8 cellular contexts compared by ENCODE assay signal in the genomic region with DNA sequence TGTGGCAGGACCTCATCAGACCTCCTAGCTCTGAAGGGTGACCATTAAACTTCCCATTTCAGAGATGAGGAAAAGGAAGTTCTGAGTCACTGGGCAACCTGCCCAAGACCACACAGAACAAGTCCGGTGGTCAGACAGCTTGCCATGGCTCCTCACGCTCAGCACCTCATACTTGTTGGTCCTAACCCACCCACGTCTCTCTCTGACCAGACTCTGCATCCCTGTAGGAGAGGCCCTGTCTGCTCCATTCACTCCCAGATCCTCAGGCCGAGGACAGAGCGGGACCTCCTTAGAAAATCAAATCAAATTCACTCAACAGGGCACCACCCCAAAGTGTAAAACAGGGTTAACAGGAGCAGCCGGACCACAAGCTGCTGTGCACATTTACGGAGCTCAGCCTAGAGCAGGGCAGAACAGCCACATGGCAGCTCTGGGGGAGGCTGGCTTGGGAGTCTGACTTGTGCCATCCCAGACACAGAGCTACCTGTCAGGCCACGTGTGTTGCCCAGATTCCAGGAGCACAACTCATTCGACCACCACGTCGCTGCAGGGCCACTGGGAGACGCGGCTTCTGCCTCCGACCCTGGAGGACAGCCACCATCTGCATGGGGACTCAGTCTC. TPM values are rescaled to one million over a fixed set of nuclear protein-coding genes. Genes with fewer than 3 reads are reported as not detected.
DNase-seq lines count a peak whose midpoint lies in the region; TF ChIP-seq lines count a peak whose summit lies in the region.

No MANE protein-coding gene starts in this region.

- no peak overlapping the region for H3K27ac Mint-ChIP-seq in activated CD4-positive, alpha-beta memory T cell treated with anti-CD3 and anti-CD28 coated beads for 36 hours

- DNase-seq in A673 (ENCODE audit: low spot score), result no peak
- DNase-seq in HPDE6-E6E7 (ENCODE audit: extremely low spot score), result peak; percentile 57
- no peak for DNase-seq in activated CD4-positive, alpha-beta memory T cell treated with anti-CD3 and anti-CD28 coated beads for 36 hours
- DNase-seq in glomerular visceral epithelial cell (ENCODE audit: extremely low spot score), result peak; percentile 88
- DNase-seq in pons (ENCODE audit: low spot score), result peak; percentile 78
- DNase-seq in NCI-H2081 (lab: John Stamatoyannopoulos, UW), result no peak
- no peak for DNase-seq in NCI-H1105 (lab: John Stamatoyannopoulos, UW)
- no peak for DNase-seq in COLO829 (ENCODE audit: low spot score)

- H3K9me3 ChIP-seq in A673 (ENCODE audit: low read depth, low read length, poor library complexity, severe bottlenecking), result no peaks in the 10 kb centered on the region

- POLR2A ChIA-PET in A673 (lab: Charles Lee; ENCODE audit: low non-redundant PET), result interaction anchor here (0.6 kb wide), 1 partner anchor 11 kb away, joined by 3 read pairs; no protein-coding TSS in a partner anchor
- POLR2A ChIA-PET in activated CD4-positive, alpha-beta memory T cell treated with anti-CD3 and anti-CD28 coated beads for 36 hours (lab: Charles Lee), result interaction anchor here (0.5 to 1.0 kb wide), 2 partner anchors 40 to 145 kb away, joined by 3 read pairs; no protein-coding TSS in a partner anchor

- peaks cover 4% of the 10 kb centered on the region for H3K36me3 ChIP-seq in A673 (ENCODE audit: insufficient read depth, low read length, poor library complexity, severe bottlenecking)

- peak overlapping the region; percentile 83 for H3K4me3 ChIP-seq in A673 (ENCODE audit: low read depth, low read length, poor library complexity, severe bottlenecking)

- CTCF ChIA-PET in A673 (lab: Charles Lee), result interaction anchor here (1.1 kb wide), 2 partner anchors 119 to 164 kb away, joined by 3 read pairs; no protein-coding TSS in a partner anchor
- CTCF ChIA-PET in activated CD4-positive, alpha-beta memory T cell treated with anti-CD3 and anti-CD28 coated beads for 36 hours (lab: Charles Lee), result interaction anchor here (0.8 to 2.1 kb wide), 4 partner anchors 28 to 168 kb away, joined by 3 to 5 read pairs (median 4); no protein-coding TSS in a partner anchor

- peak overlapping the region; percentile 76 for H3K4me3 Mint-ChIP-seq in activated CD4-positive, alpha-beta memory T cell treated with anti-CD3 and anti-CD28 coated beads for 36 hours

- intact Hi-C loops in A673 (cut with micrococcal nuclease; ENCODE audit: unreplicated experiment), result no loop called here
- intact Hi-C loops in activated CD4-positive, alpha-beta memory T cell treated with anti-CD3 and anti-CD28 coated beads for 36 hours (cut with micrococcal nuclease), result no loop called here

- H3K9me3 Mint-ChIP-seq in activated CD4-positive, alpha-beta memory T cell treated with anti-CD3 and anti-CD28 coated beads for 36 hours, result no peaks in the 10 kb centered on the region

- H3K4me1 ChIP-seq in A673 (ENCODE audit: insufficient read depth, low read length, poor library complexity, severe bottlenecking), result peaks cover 26% of the 10 kb centered on the region

- peak overlapping the region; percentile 83 for H3K27ac ChIP-seq in A673 (ENCODE audit: low read depth, low read length, poor library complexity, severe bottlenecking)

- no TSS peak for BruUV-seq in A673 (replicated peaks; lab: Mats Ljungman, UMichigan)

- H3K4me1 Mint-ChIP-seq in activated CD4-positive, alpha-beta memory T cell treated with anti-CD3 and anti-CD28 coated beads for 36 hours (ENCODE audit: low read depth), result peaks cover 63% of the 10 kb centered on the region

- H3K27me3 ChIP-seq in A673 (replicated peaks; ENCODE audit: insufficient read depth, low read depth, low read length, poor library complexity), result no peaks in the 10 kb centered on the region

- TF ChIP-seq CTCF in A673 (conservative IDR thresholded peaks at IDR 0.05; ENCODE audit: low read depth, low read length), result no peak

- H3K36me3 Mint-ChIP-seq in activated CD4-positive, alpha-beta memory T cell treated with anti-CD3 and anti-CD28 coated beads for 36 hours, result peaks cover 14% of the 10 kb centered on the region

- peaks cover 7% of the 10 kb centered on the region for H3K27me3 Mint-ChIP-seq in activated CD4-positive, alpha-beta memory T cell treated with anti-CD3 and anti-CD28 coated beads for 36 hours

RNA-seq across cellular contexts. Expression of gene MIER2, which starts 1.7 kb away (rescaled TPM):
- total RNA-seq in A673 (2021), result 44.1 and 47.8 TPM in 2 replicates
- total RNA-seq in activated CD4-positive, alpha-beta memory T cell treated with anti-CD3 and anti-CD28 coated beads for 36 hours, result 10 to 100 TPM; 22.1 to 23.1 TPM

RNA-seq across cellular contexts. Expression of gene PLPP2, which starts 51.7 kb away (rescaled TPM):
- total RNA-seq in A673 (2021), result 2.6 and 3.1 TPM in 2 replicates
- total RNA-seq in activated CD4-positive, alpha-beta memory T cell treated with anti-CD3 and anti-CD28 coated beads for 36 hours, result under 1 TPM; 0.51 to 0.67 TPM

Comparison
In these comparisons a context has a peak if more than half of its experiments do, and no peak if none do; other contexts are left out.
1. DNase-seq: peak in HPDE6-E6E7 (single experiment), glomerular visceral epithelial cell (single experiment) and pons (single experiment); none in A673 (single experiment), activated CD4-positive, alpha-beta memory T cell treated with anti-CD3 and anti-CD28 coated beads for 36 hours (single experiment), NCI-H2081 (0 of 2), NCI-H1105 (single experiment) and COLO829 (single experiment).